9 cellular contexts compared by ENCODE assay signal in the genomic region with DNA sequence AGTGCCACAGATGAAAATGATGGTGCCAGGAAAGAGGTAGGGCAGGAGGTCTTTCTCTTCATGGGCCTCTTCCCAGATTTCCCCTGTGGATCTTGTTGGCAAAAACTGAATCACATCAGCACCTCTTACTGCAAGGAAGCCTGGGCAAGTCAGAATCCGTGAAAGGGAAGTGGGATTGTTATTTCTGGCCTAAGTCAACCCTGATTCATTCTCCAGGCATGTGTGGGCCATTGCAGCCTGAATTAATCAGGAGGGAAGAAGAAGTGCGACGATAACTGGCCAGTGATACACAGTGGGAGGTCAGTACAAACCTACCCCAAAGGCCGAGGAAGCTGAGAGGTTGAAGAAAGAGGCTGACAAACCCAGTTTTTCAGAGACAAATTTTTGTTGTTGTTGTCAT. TPM values are rescaled to one million over a fixed set of nuclear protein-coding genes. Genes with fewer than 3 reads are reported as not detected.
DNase-seq lines count a peak whose midpoint lies in the region; ATAC-seq and TF ChIP-seq lines count a peak whose summit lies in the region.
"Had no signal": no experiment of that assay in that cellular context is flagged by ENCODE, and none has a peak within 500 bp of the region (broad histone marks: within the 10 kb centered on the region; RNA-seq: fewer than 3 reads in every experiment).

No MANE protein-coding gene starts in this region.

- H3K27me3 ChIP-seq in lower lobe of right lung (ENCODE audit: low read depth) = no peaks in the 10 kb centered on the region
- H3K27me3 ChIP-seq in A673 (replicated peaks; ENCODE audit: insufficient read depth, low read depth, low read length, poor library complexity) = no peaks in the 10 kb centered on the region

- peak overlapping the region; percentile 11 for H3K27ac ChIP-seq in caudate nucleus (ENCODE audit: low read depth, low read length)
- H3K27ac ChIP-seq in lower lobe of right lung = peak overlapping the region; percentile 36
- no peak overlapping the region for H3K27ac ChIP-seq in A673 (ENCODE audit: low read depth, low read length, poor library complexity, severe bottlenecking)
- H3K27ac ChIP-seq: psoas muscle had no signal

- TF ChIP-seq CTCF in lower lobe of right lung (IDR thresholded peaks at IDR 0.05) (no peak), A673 (conservative IDR thresholded peaks at IDR 0.05; ENCODE audit: low read depth, low read length) (no peak), GM10248 (IDR thresholded peaks at IDR 0.05; ENCODE audit: control extremely low read depth, extremely low read depth, low read depth, missing control alignments) (no peak), GM10266 (IDR thresholded peaks at IDR 0.05; ENCODE audit: control insufficient read depth, insufficient read depth, low read depth, missing control alignments) (no peak)

- POLR2A ChIA-PET in A673 (lab: Charles Lee; ENCODE audit: low non-redundant PET) (no interaction called here), GM10248 (lab: Yijun Ruan, JAX) (no interaction called here)

- no TSS peak for BruUV-seq in A673 (replicated peaks; lab: Mats Ljungman, UMichigan)

- peak; percentile 68 to 72 for ATAC-seq in lower lobe of right lung

- DNase-seq in ACHN (peak; percentile 92), LHCN-M2 (ENCODE audit: low read depth) (peak; percentile 91), caudate nucleus (lab: John Stamatoyannopoulos, UW) (peak in 1 of 61 donors; percentile 4), lower lobe of right lung (no peak), GOT3 (lab: John Stamatoyannopoulos, UW) (no peak), A673 (ENCODE audit: low spot score) (no peak), GM10248 (ENCODE audit: extremely low spot score) (no peak), GM10266 (ENCODE audit: extremely low spot score) (no peak)
- DNase-seq: psoas muscle had no signal

- CTCF ChIA-PET in A673 (lab: Charles Lee) = no interaction called here
- CTCF ChIA-PET in GM10248 (lab: Yijun Ruan, JAX) = interaction anchor here (1.2 to 1.5 kb wide), 2 partner anchors 17 to 81 kb away, joined by 4 read pairs; no protein-coding TSS in a partner anchor

- H3K36me3 ChIP-seq in lower lobe of right lung (no peaks in the 10 kb centered on the region), A673 (ENCODE audit: insufficient read depth, low read length, poor library complexity, severe bottlenecking) (no peaks in the 10 kb centered on the region)

- H3K4me3 ChIP-seq in lower lobe of right lung (no peak overlapping the region), A673 (ENCODE audit: low read depth, low read length, poor library complexity, severe bottlenecking) (no peak overlapping the region)
- H3K4me3 ChIP-seq: psoas muscle had no signal

- H3K9me3 ChIP-seq in lower lobe of right lung (no peaks in the 10 kb centered on the region), A673 (ENCODE audit: low read depth, low read length, poor library complexity, severe bottlenecking) (no peaks in the 10 kb centered on the region)
- H3K9me3 ChIP-seq: psoas muscle had no signal

- H3K4me1 ChIP-seq in lower lobe of right lung = peaks cover 4% of the 10 kb centered on the region
- H3K4me1 ChIP-seq in A673 (ENCODE audit: insufficient read depth, low read length, poor library complexity, severe bottlenecking) = no peaks in the 10 kb centered on the region
- H3K4me1 ChIP-seq: psoas muscle had no signal

- in situ Hi-C loops in ACHN (cut with HindIII; ENCODE audit: low pct_ligation_motif_present, low pct_unique_long_range_greater_than_20kb, low sequenced_read_pairs) = no loop called here

- intact Hi-C loops in lower lobe of right lung (cut with DNase I) = no loop called here
- intact Hi-C loops in A673 (cut with micrococcal nuclease; ENCODE audit: unreplicated experiment) = no loop called here

RNA-seq across cellular contexts. Expression of a gene that starts 17.9 kb away (rescaled TPM):
- 50.1 and 62.7 TPM in 2 replicates for total RNA-seq in LHCN-M2 (2014; rRNA removed)
- 103 TPM for polyA plus RNA-seq in LHCN-M2 (2012)
- total RNA-seq in lower lobe of right lung = 53.0 TPM
- total RNA-seq in A673 (2021) = 45.7 and 53.0 TPM in 2 replicates

RNA-seq across cellular contexts. Expression of a gene that starts 27.3 kb away (rescaled TPM):
- 13.8 and 14.5 TPM in 2 replicates for total RNA-seq in LHCN-M2 (2014; rRNA removed)
- 10.7 TPM for polyA plus RNA-seq in LHCN-M2 (2012)
- 143 TPM for total RNA-seq in lower lobe of right lung
- total RNA-seq in A673 (2021) = 22.9 and 27.4 TPM in 2 replicates

Comparison
In these comparisons a context has a peak if more than half of its experiments do, and no peak if none do; other contexts are left out.
1. DNase-seq: peak in ACHN (single experiment) and LHCN-M2 (single experiment); none in lower lobe of right lung (single experiment), GOT3 (single experiment), A673 (single experiment), GM10248 (single experiment) and GM10266 (single experiment).